ENCODE assay signal across 9 cellular contexts in the genomic region with DNA sequence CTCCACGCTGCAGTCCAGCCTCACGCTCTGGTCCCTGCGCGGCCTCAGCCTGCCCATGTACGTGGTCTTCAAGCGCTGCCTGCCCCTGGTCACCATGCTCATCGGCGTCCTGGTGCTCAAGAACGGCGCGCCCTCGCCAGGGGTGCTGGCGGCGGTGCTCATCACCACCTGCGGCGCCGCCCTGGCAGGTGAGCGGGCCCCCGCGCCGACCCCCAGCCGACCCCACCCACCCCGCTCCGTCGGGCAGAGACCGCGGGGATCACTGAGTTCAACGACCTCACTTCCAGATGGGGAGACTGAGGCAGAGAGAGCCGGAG. TPM values are rescaled to one million over a fixed set of nuclear protein-coding genes. Genes with fewer than 3 reads are reported as not detected.
DNase-seq lines count a peak whose midpoint lies in the region; ATAC-seq and TF ChIP-seq lines count a peak whose summit lies in the region.
"Had no signal": no experiment of that assay in that cellular context is flagged by ENCODE, and none has a peak within 500 bp of the region (broad histone marks: within the 10 kb centered on the region; RNA-seq: fewer than 3 reads in every experiment).

No MANE protein-coding gene starts in this region.

- intact Hi-C loops in activated CD4-positive, alpha-beta T cell treated with anti-CD3 and anti-CD28 coated beads, Interleukin-2, amount 10 ng/mL, durations not matched to agents 24 days and 14 days (cut with micrococcal nuclease): loop anchor here (5.0 kb wide), 1 partner anchor 575 kb away; no protein-coding TSS in a partner anchor
- intact Hi-C loops in activated naive CD4-positive, alpha-beta T cell treated with anti-CD3 and anti-CD28 coated beads for 36 hours (cut with micrococcal nuclease): loop anchor here (2.0 to 5.0 kb wide), 2 partner anchors 295 to 314 kb away; partner anchors contain the start of gene IFNGR1
- intact Hi-C loops in stomach (cut with DNase I; ENCODE audit: low total_unique reads): no loop called here

- H3K27ac ChIP-seq in stomach: no peak overlapping the region

- H3K4me3 ChIP-seq in iPS-18c (ENCODE audit: insufficient read depth, low read depth, low read length): peak overlapping the region; percentile 59
- peak overlapping the region; percentile 53 to 78 (median 60) for H3K4me3 ChIP-seq in stomach

- CTCF ChIA-PET in activated naive CD4-positive, alpha-beta T cell treated with anti-CD3 and anti-CD28 coated beads for 36 hours (lab: Charles Lee): interaction anchor here (0.8 to 2.3 kb wide), 3 partner anchors 99 to 279 kb away, joined by 3 to 6 read pairs (median 5); partner anchors contain the start of gene MAP3K5

- no peak for ATAC-seq in HG03342 (IDR thresholded peaks at IDR 0.05; ENCODE audit: unreplicated experiment)

- H3K4me3 Mint-ChIP-seq in activated CD4-positive, alpha-beta T cell treated with anti-CD3 and anti-CD28 coated beads, Interleukin-2, amount 10 ng/mL, durations not matched to agents 24 days and 14 days: peak overlapping the region; percentile 82
- H3K4me3 Mint-ChIP-seq in activated naive CD4-positive, alpha-beta T cell treated with anti-CD3 and anti-CD28 coated beads for 36 hours: peak overlapping the region; percentile 64

- peaks cover 38 to 39% (median 39%) of the 10 kb centered on the region in 4 donors for H3K4me1 ChIP-seq in stomach

- peaks cover 14 to 68% (median 55%) of the 10 kb centered on the region in 3 donors for H3K27me3 ChIP-seq in stomach

- H3K27me3 Mint-ChIP-seq in activated CD4-positive, alpha-beta T cell treated with anti-CD3 and anti-CD28 coated beads, Interleukin-2, amount 10 ng/mL, durations not matched to agents 24 days and 14 days: peaks cover 63% of the 10 kb centered on the region
- peaks cover 60% of the 10 kb centered on the region for H3K27me3 Mint-ChIP-seq in activated naive CD4-positive, alpha-beta T cell treated with anti-CD3 and anti-CD28 coated beads for 36 hours (ENCODE audit: low read depth)

- peaks cover 22% of the 10 kb centered on the region for H3K4me1 Mint-ChIP-seq in activated CD4-positive, alpha-beta T cell treated with anti-CD3 and anti-CD28 coated beads, Interleukin-2, amount 10 ng/mL, durations not matched to agents 24 days and 14 days
- H3K4me1 Mint-ChIP-seq in activated naive CD4-positive, alpha-beta T cell treated with anti-CD3 and anti-CD28 coated beads for 36 hours (ENCODE audit: low read depth): peaks cover 24% of the 10 kb centered on the region

- H3K9me3 ChIP-seq in iPS-18c (ENCODE audit: control insufficient read depth, insufficient read depth, low read length) (peaks cover 5% of the 10 kb centered on the region), stomach (no peaks in the 10 kb centered on the region)

- TF ChIP-seq POLR2A in stomach (IDR thresholded peaks at IDR 0.05): no peak

- no peak for TF ChIP-seq EP300 in stomach (IDR thresholded peaks at IDR 0.05)

- DNase-seq in activated CD4-positive, alpha-beta T cell treated with anti-CD3 and anti-CD28 coated beads, Interleukin-2, amount 10 ng/mL, durations not matched to agents 24 days and 14 days: no peak
- DNase-seq in activated CD4-positive, alpha-beta T cell treated with anti-CD3 and anti-CD28 coated beads, Interleukin-2, amount 50 U/mL, for 4 hours: no peak
- DNase-seq in activated naive CD4-positive, alpha-beta T cell treated with anti-CD3 and anti-CD28 coated beads for 36 hours: no peak
- DNase-seq in stomach: no peak
- DNase-seq in HCEC 1CT: no peak
- no peak for DNase-seq in cerebellar nuclear complex (lab: John Stamatoyannopoulos, UW)

- no peak overlapping the region for H3K27ac Mint-ChIP-seq in activated CD4-positive, alpha-beta T cell treated with anti-CD3 and anti-CD28 coated beads, Interleukin-2, amount 10 ng/mL, durations not matched to agents 24 days and 14 days
- H3K27ac Mint-ChIP-seq in activated naive CD4-positive, alpha-beta T cell treated with anti-CD3 and anti-CD28 coated beads for 36 hours: no peak overlapping the region

- no peaks in the 10 kb centered on the region for H3K36me3 ChIP-seq in stomach

- 0 to 3% (median 2%) methylated on average over 2 to 29 of the region's 29 CpGs for WGBS in stomach, 5 donors

- no peaks in the 10 kb centered on the region for H3K36me3 Mint-ChIP-seq in activated CD4-positive, alpha-beta T cell treated with anti-CD3 and anti-CD28 coated beads, Interleukin-2, amount 10 ng/mL, durations not matched to agents 24 days and 14 days (ENCODE audit: low read depth)
- H3K36me3 Mint-ChIP-seq in activated naive CD4-positive, alpha-beta T cell treated with anti-CD3 and anti-CD28 coated beads for 36 hours (ENCODE audit: low read depth): no peaks in the 10 kb centered on the region

- no peaks in the 10 kb centered on the region for H3K9me3 Mint-ChIP-seq in activated CD4-positive, alpha-beta T cell treated with anti-CD3 and anti-CD28 coated beads, Interleukin-2, amount 10 ng/mL, durations not matched to agents 24 days and 14 days
- H3K9me3 Mint-ChIP-seq in activated naive CD4-positive, alpha-beta T cell treated with anti-CD3 and anti-CD28 coated beads for 36 hours: no peaks in the 10 kb centered on the region

- no peak for TF ChIP-seq CTCF in stomach (IDR thresholded peaks at IDR 0.05)

RNA-seq across cellular contexts. Expression of gene SLC35D3, which starts 0.5 kb away (rescaled TPM):
- not detected in 2 replicates for total RNA-seq in activated CD4-positive, alpha-beta T cell treated with anti-CD3 and anti-CD28 coated beads, Interleukin-2, amount 10 ng/mL, durations not matched to agents 24 days and 14 days
- total RNA-seq in activated naive CD4-positive, alpha-beta T cell treated with anti-CD3 and anti-CD28 coated beads for 36 hours: not detected
- under 1 TPM in 1 of 5 donors, not detected in 4; 0.18 TPM for total RNA-seq in stomach
- under 1 TPM in 2 of 3 donors, not detected in 1; 0.08 to 0.31 TPM for polyA plus RNA-seq in stomach
- total RNA-seq: HT1080 had no signal
